Comparison of ENCODE assay signal across 1 cellular context in genomic region chr22:36409911-36410756, GRCh38.
TF ChIP-seq lines count a peak whose summit lies in the region.

No MANE protein-coding gene starts in this region.

TF ChIP-seq in HepG2, 621 proteins besides CTCF, POLR2A, EP300 and RAD21 (continued from another document and continues in another):
- no peak for TF ChIP-seq MLXIP (CRISPR knock-in tag; IDR thresholded peaks at IDR 0.05; ENCODE audit: borderline replicate concordance)
- peak; percentile 99 for TF ChIP-seq ELF1 (CRISPR knock-in tag; IDR thresholded peaks at IDR 0.05)
- peak; percentile 85; the same call in 1 of the 2 replicates for TF ChIP-seq TBX2 (CRISPR knock-in tag; IDR thresholded peaks at IDR 0.05; ENCODE audit: borderline replicate concordance)
- no peak for TF ChIP-seq AKNA (CRISPR knock-in tag; IDR thresholded peaks at IDR 0.05; ENCODE audit: borderline replicate concordance)
- peak; percentile 22; the same call in 1 of the 2 replicates for TF ChIP-seq STAG1 (CRISPR knock-in tag; IDR thresholded peaks at IDR 0.05)
- peak; percentile 91; the same call in 1 of the 2 replicates for TF ChIP-seq NFKB2 (CRISPR knock-in tag; IDR thresholded peaks at IDR 0.05; ENCODE audit: borderline replicate concordance)
- TF ChIP-seq RFX3 (CRISPR knock-in tag; IDR thresholded peaks at IDR 0.05), result no peak
- peak; percentile 94 for TF ChIP-seq ZNF709 (CRISPR knock-in tag; IDR thresholded peaks at IDR 0.05)
- no peak; the same call in 1 of the 2 replicates for TF ChIP-seq ZNF362 (CRISPR knock-in tag; IDR thresholded peaks at IDR 0.05; ENCODE audit: borderline replicate concordance)
- TF ChIP-seq ZBTB49 (CRISPR knock-in tag; IDR thresholded peaks at IDR 0.05; ENCODE audit: borderline replicate concordance), result no peak
- peak; percentile 80; the same call in 1 of the 2 replicates for TF ChIP-seq ZNF441 (CRISPR knock-in tag; IDR thresholded peaks at IDR 0.05; ENCODE audit: borderline replicate concordance)
- TF ChIP-seq IRX3 (CRISPR knock-in tag; IDR thresholded peaks at IDR 0.05; ENCODE audit: borderline replicate concordance, low read depth), result no peak
- TF ChIP-seq MEIS1 (CRISPR knock-in tag; IDR thresholded peaks at IDR 0.05; ENCODE audit: borderline replicate concordance), result no peak; the same call in 1 of the 2 replicates
- TF ChIP-seq ZSCAN30 (CRISPR knock-in tag; IDR thresholded peaks at IDR 0.05), result no peak
- TF ChIP-seq ZNF724P (CRISPR knock-in tag; IDR thresholded peaks at IDR 0.05; ENCODE audit: borderline replicate concordance), result peak; percentile 95
- TF ChIP-seq ATM (IDR thresholded peaks at IDR 0.05; ENCODE audit: borderline replicate concordance), result no peak
- TF ChIP-seq ZNF180 (CRISPR knock-in tag; IDR thresholded peaks at IDR 0.05; ENCODE audit: borderline replicate concordance, low read depth), result no peak
- peak; percentile 44; the same call in 1 of the 2 replicates for TF ChIP-seq ATF1 (CRISPR knock-in tag; IDR thresholded peaks at IDR 0.05)
- no peak for TF ChIP-seq TEF (CRISPR knock-in tag; IDR thresholded peaks at IDR 0.05)
- no peak for TF ChIP-seq SAFB2 (CRISPR knock-in tag; IDR thresholded peaks at IDR 0.05; ENCODE audit: borderline replicate concordance, low read depth)
- TF ChIP-seq CBX5 (CRISPR knock-in tag; IDR thresholded peaks at IDR 0.05; ENCODE audit: borderline replicate concordance), result no peak; the same call in 1 of the 2 replicates
- no peak for TF ChIP-seq ZNF329 (CRISPR knock-in tag; IDR thresholded peaks at IDR 0.05; ENCODE audit: low read depth)
- TF ChIP-seq RBM39 (IDR thresholded peaks at IDR 0.05; ENCODE audit: low read depth, low read length, poor library complexity, severe bottlenecking), result peak; percentile 43
- TF ChIP-seq FUBP1 (CRISPR knock-in tag; IDR thresholded peaks at IDR 0.05; ENCODE audit: borderline replicate concordance), result no peak
- TF ChIP-seq AKAP8 (CRISPR knock-in tag; IDR thresholded peaks at IDR 0.05), result no peak
- TF ChIP-seq ZNF563 (CRISPR knock-in tag; IDR thresholded peaks at IDR 0.05), result peak; percentile 52
- peak; percentile 86 for TF ChIP-seq POLR2G (IDR thresholded peaks at IDR 0.05; ENCODE audit: low read depth, low read length)
- TF ChIP-seq MTA1 (CRISPR knock-in tag; IDR thresholded peaks at IDR 0.05; ENCODE audit: borderline replicate concordance), result no peak
- TF ChIP-seq SOX6 (IDR thresholded peaks at IDR 0.05), result no peak
- TF ChIP-seq SOX6 (CRISPR knock-in tag; IDR thresholded peaks at IDR 0.05), result peak; percentile 58
- TF ChIP-seq MEIS2 (CRISPR knock-in tag; IDR thresholded peaks at IDR 0.05), result no peak
- 0 out of 2 replicates have a peak, but pooled peaks have one; percentile 24 for TF ChIP-seq ZNF782 (CRISPR knock-in tag; IDR thresholded peaks at IDR 0.05; ENCODE audit: borderline replicate concordance)
- TF ChIP-seq SMAD3 (CRISPR knock-in tag; IDR thresholded peaks at IDR 0.05), result 0 out of 2 replicates have a peak, but pooled peaks have one; percentile 56
- peak; percentile 76 for TF ChIP-seq DR1 (CRISPR knock-in tag; IDR thresholded peaks at IDR 0.05)
- TF ChIP-seq ZNF720 (CRISPR knock-in tag; IDR thresholded peaks at IDR 0.05), result no peak
- TF ChIP-seq BRD4 (CRISPR knock-in tag; IDR thresholded peaks at IDR 0.05), result peak; percentile 74; the same call in 1 of the 2 replicates
- TF ChIP-seq MED13 (CRISPR knock-in tag; IDR thresholded peaks at IDR 0.05), result 0 out of 2 replicates have a peak, but pooled peaks have one; percentile 40
- TF ChIP-seq GZF1 (CRISPR knock-in tag; IDR thresholded peaks at IDR 0.05), result no peak; the same call in 1 of the 2 replicates
- TF ChIP-seq PRDM15 (CRISPR knock-in tag; IDR thresholded peaks at IDR 0.05), result peak; percentile 71; the same call in 1 of the 2 replicates
- no peak; the same call in 1 of the 2 replicates for TF ChIP-seq ZNF431 (CRISPR knock-in tag; IDR thresholded peaks at IDR 0.05; ENCODE audit: borderline replicate concordance, low read depth)
- 0 out of 2 replicates have a peak, but pooled peaks have one; percentile 20 for TF ChIP-seq DPF2 (CRISPR knock-in tag; IDR thresholded peaks at IDR 0.05; ENCODE audit: borderline replicate concordance, low read depth)
